2 cellular contexts compared by ENCODE assay signal in genomic region chr19:3732108-3732507, GRCh38.
TF ChIP-seq lines count a peak whose summit lies in the region.

No MANE protein-coding gene starts in this region.

TF ChIP-seq in HepG2, 621 proteins besides CTCF, POLR2A, EP300 and RAD21:
- TF ChIP-seq SALL2 (CRISPR knock-in tag; IDR thresholded peaks at IDR 0.05) (no peak), PRDM4 (CRISPR knock-in tag; IDR thresholded peaks at IDR 0.05; ENCODE audit: borderline replicate concordance) (peak; percentile 98)

TF ChIP-seq in WTC11, 78 proteins besides CTCF, POLR2A, EP300 and RAD21:
- TF ChIP-seq GTF2I (CRISPR knock-in tag; conservative IDR thresholded peaks at IDR 0.05), result 0 out of 2 replicates have a peak, but pooled peaks have one; percentile 52
- no peak for TF ChIP-seq ZNF396 (CRISPR knock-in tag; IDR thresholded peaks at IDR 0.05; ENCODE audit: borderline replicate concordance)
